In genomic region chr7:129308047-129308446, GRCh38 we compare ENCODE assay signal across 1 cellular context.
TF ChIP-seq lines count a peak whose summit lies in the region.

No MANE protein-coding gene starts in this region.

TF ChIP-seq in GM12878, 131 proteins besides CTCF, POLR2A, EP300 and RAD21 (continued from another document):
- TF ChIP-seq ZBTB4 (CRISPR knock-in tag; IDR thresholded peaks at IDR 0.05) (no peak), RFX5 (IDR thresholded peaks at IDR 0.05; ENCODE audit: low read depth, low read length) (no peak), TARDBP (IDR thresholded peaks at IDR 0.05; ENCODE audit: borderline replicate concordance) (no peak), ZNF207 (IDR thresholded peaks at IDR 0.05; ENCODE audit: borderline replicate concordance) (no peak), PKNOX1 (IDR thresholded peaks at IDR 0.05) (no peak), SIX5 (IDR thresholded peaks at IDR 0.05; ENCODE audit: low read depth, low read length, severe bottlenecking) (no peak), GATAD2B (conservative IDR thresholded peaks at IDR 0.05; ENCODE audit: low read depth) (no peak), BRCA1 (IDR thresholded peaks at IDR 0.05; ENCODE audit: low read depth, low read length) (no peak), NR2C1 (IDR thresholded peaks at IDR 0.05) (no peak)
TF ChIP-seq in GM12878: peak in this region for 0.
